Comparison of ENCODE assay signal across 8 cellular contexts in the genomic region with DNA sequence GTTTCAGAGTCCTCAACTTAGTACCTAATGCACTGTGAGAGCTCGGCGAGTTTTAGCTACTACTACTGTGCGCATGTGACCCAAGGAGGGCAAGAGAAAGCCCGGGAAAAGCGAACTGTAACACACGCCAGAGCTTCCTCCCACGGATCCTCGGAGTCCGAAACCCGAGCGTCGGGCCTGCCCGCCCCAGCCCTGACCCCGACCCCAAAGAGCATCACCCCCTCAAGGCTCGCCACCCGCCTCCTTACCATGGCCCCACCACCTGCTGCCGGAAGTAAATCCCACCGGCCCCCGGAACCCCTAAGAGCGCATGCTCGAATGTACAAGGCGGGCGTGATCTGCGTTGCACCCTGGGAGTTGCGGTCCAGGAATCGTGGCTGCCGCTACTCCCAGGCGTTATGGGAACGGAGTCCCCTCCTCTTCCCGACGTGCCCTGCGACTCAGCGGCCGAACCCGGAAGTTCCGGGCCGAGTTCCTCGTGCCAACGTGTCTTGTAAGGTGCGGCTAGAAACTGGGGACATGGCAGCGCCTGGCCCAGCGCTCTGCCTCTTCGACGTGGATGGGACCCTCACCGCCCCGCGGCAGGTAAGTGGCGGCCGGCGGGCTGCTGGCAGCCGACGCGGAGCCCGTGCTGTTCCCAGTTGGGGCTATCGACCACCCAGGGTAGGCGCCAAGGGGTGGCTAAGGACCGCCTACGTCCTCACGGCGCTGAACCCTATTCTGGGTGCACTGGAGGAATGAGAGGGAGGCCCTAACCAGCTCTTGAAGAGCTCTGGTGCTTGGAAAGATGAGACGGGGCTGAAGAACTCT. TPM values are rescaled to one million over a fixed set of nuclear protein-coding genes. Genes with fewer than 3 reads are reported as not detected.
A peak's percentile ranks its signal among the peaks of the same experiment; 100 is the strongest.
DNase-seq lines count a peak whose midpoint lies in the region; ATAC-seq and TF ChIP-seq lines count a peak whose summit lies in the region.

PMM2 (plus strand) TSS at position 476 of the 810 bp plus-strand sequence; CDS start at position 520, 44 bp downstream.
TMEM186 (minus strand) TSS at position 276 of the 810 bp plus-strand sequence; CDS start at position 251, 25 bp downstream.

- peaks cover 9% of the 10 kb centered on the region for H3K36me3 Mint-ChIP-seq in T-cell

- peak in 1 of 4 donors; percentile 59 for TF ChIP-seq EP300 in upper lobe of left lung (IDR thresholded peaks at IDR 0.05)

- intact Hi-C loops in adrenal gland (cut with DNase I): loop anchor here in 1 of 2 donors (5.0 to 10.0 kb wide), 2 partner anchors 80 to 233 kb away; no protein-coding TSS in a partner anchor
- intact Hi-C loops in heart left ventricle (cut with DNase I): loop anchor here (2.0 to 10.0 kb wide), 13 partner anchors 70 to 295 kb away; partner anchors contain the start of genes CARHSP1 (in 6 of the 10), ABAT (in 2 of the 10), LITAFD (in 2 of the 10) and HAPSTR1 (in 1 of the 10)

- H3K27ac Mint-ChIP-seq in T-cell: peak within 1 kb of the TSS; percentile 90

- H3K4me1 ChIP-seq in adrenal gland (replicated peaks in 1 of 2): peaks cover 24 to 31% of the 10 kb centered on the region in 2 donors
- H3K4me1 ChIP-seq in heart left ventricle: peaks cover 0 to 40% (median 27%) of the 10 kb centered on the region in 12 donors
- H3K4me1 ChIP-seq in upper lobe of left lung: peaks cover 26 to 43% (median 29%) of the 10 kb centered on the region in 4 donors

- CTCF ChIA-PET in T-cell (lab: Charles Lee): interaction anchor here in 1 of 2 donors (0.6 to 1.3 kb wide), 4 partner anchors 12 to 83 kb away, joined by 3 to 6 read pairs (median 4); partner anchors contain the start of gene CARHSP1

- in situ Hi-C loops in GM13977 (cut with MboI; ENCODE audit: low pct_unique_long_range_greater_than_20kb, low sequenced_read_pairs, unreplicated experiment): loop anchor here (10.0 to 25.0 kb wide), 2 partner anchors 123 to 235 kb away; partner anchors contain the start of gene ABAT

- H3K27me3 ChIP-seq in adrenal gland: no peaks in the 10 kb centered on the region
- no peaks in the 10 kb centered on the region for H3K27me3 ChIP-seq in heart left ventricle
- no peaks in the 10 kb centered on the region for H3K27me3 ChIP-seq in upper lobe of left lung

- H3K9me3 ChIP-seq in adrenal gland (replicated peaks in 1 of 3) (no peaks in the 10 kb centered on the region), heart left ventricle (no peaks in the 10 kb centered on the region), upper lobe of left lung (no peaks in the 10 kb centered on the region)

- peak within 1 kb of the TSS; percentile 81 to 99 (median 94) for H3K4me3 ChIP-seq in adrenal gland
- peak within 1 kb of the TSS; percentile 71 to 100 (median 88) for H3K4me3 ChIP-seq in heart left ventricle
- peak within 1 kb of the TSS; percentile 77 to 95 (median 88) for H3K4me3 ChIP-seq in upper lobe of left lung

- peaks cover 42 to 51% (median 44%) of the 10 kb centered on the region in 3 donors for H3K4me1 Mint-ChIP-seq in T-cell

- ATAC-seq in HG02870 (IDR thresholded peaks at IDR 0.05; ENCODE audit: unreplicated experiment) (peak; percentile 90), T-cell (replicated peaks in 1 of 4) (peak; percentile 97 to 98 (median 98)), heart left ventricle (peak; percentile 99 to 100 (median 100)), upper lobe of left lung (ENCODE audit: low FRiP score in 2 of 2) (peak; percentile 98 to 99)

- POLR2A ChIA-PET in T-cell (lab: Charles Lee): interaction anchor here in 1 of 2 donors (1.2 kb wide), 1 partner anchor 72 kb away, joined by 3 read pairs; the partner anchor contains the start of gene CARHSP1

- H3K9me3 Mint-ChIP-seq in T-cell: no peaks in the 10 kb centered on the region

- H3K36me3 ChIP-seq in adrenal gland (replicated peaks in 1 of 2): peaks cover 0 to 11% of the 10 kb centered on the region in 2 donors
- peaks cover 0 to 31% (median 13%) of the 10 kb centered on the region in 9 donors for H3K36me3 ChIP-seq in heart left ventricle
- H3K36me3 ChIP-seq in upper lobe of left lung: peaks cover 10 to 24% (median 13%) of the 10 kb centered on the region in 4 donors

- H3K4me3 Mint-ChIP-seq in T-cell: peak within 1 kb of the TSS; percentile 93 to 95 (median 94)

- 1 to 4% (median 1%) methylated on average over 5 to 61 of the region's 61 CpGs for WGBS in adrenal gland, 4 donors
- 0 to 1% (median 1%) methylated on average over 58 to 61 of the region's 61 CpGs for WGBS in heart left ventricle, 4 donors
- 0 to 1% methylated on average over 19 to 52 of the region's 61 CpGs for WGBS in upper lobe of left lung, 2 donors

- H3K27me3 Mint-ChIP-seq in T-cell: no peaks in the 10 kb centered on the region

- peak within 1 kb of the TSS; percentile 41 to 92 (median 63) for H3K27ac ChIP-seq in adrenal gland
- H3K27ac ChIP-seq in heart left ventricle: peak within 1 kb of the TSS in 11 of 12 donors; percentile 65 to 90 (median 83)
- peak within 1 kb of the TSS; percentile 81 to 91 (median 85) for H3K27ac ChIP-seq in upper lobe of left lung

- TF ChIP-seq POLR2A in adrenal gland (IDR thresholded peaks at IDR 0.05) (no peak), heart left ventricle (IDR thresholded peaks at IDR 0.05) (peak in 1 of 2 donors; percentile 71), upper lobe of left lung (IDR thresholded peaks at IDR 0.05) (peak in 3 of 4 donors; percentile 10 to 77 (median 66))

- DNase-seq in GM13977 (ENCODE audit: low spot score): peak; percentile 97
- peak; percentile 99 for DNase-seq in NCI-H146 (lab: John Stamatoyannopoulos, UW)
- DNase-seq in T-cell: peak; percentile 84 to 97 (median 93)
- peak; percentile 94 to 98 (median 97) for DNase-seq in adrenal gland
- peak; percentile 96 to 98 (median 97) for DNase-seq in heart left ventricle
- DNase-seq in pons (ENCODE audit: low spot score): peak; percentile 97
- DNase-seq in upper lobe of left lung: peak; percentile 95 to 99

- TF ChIP-seq CTCF in GM13977 (IDR thresholded peaks at IDR 0.05; ENCODE audit: extremely low read depth, insufficient read depth, missing control alignments) (no peak), adrenal gland (IDR thresholded peaks at IDR 0.05) (peak in 1 of 6 experiments; percentile 27), heart left ventricle (IDR thresholded peaks at IDR 0.05) (no peak), upper lobe of left lung (IDR thresholded peaks at IDR 0.05) (peak in 4 of 6 experiments; percentile 9 to 50 (median 36))

RNA-seq across cellular contexts. Expression of gene PMM2, which starts in this region (rescaled TPM):
- total RNA-seq in T-cell (10 to 100 TPM; 33.8 to 46.6 (median 43.7) TPM), adrenal gland (10 to 100 TPM in 7 of 8 donors, 1 to 10 TPM in 1; 7.4 to 69.9 (median 22.9) TPM), heart left ventricle (10 to 100 TPM in 8 of 9 donors, 1 to 10 TPM in 1; 9.8 to 25.1 (median 13.4) TPM), upper lobe of left lung (10 to 100 TPM; 27.2 to 37.1 (median 29.8) TPM)
- polyA plus RNA-seq in adrenal gland (10 to 100 TPM; 12.3 to 81.1 (median 29.6) TPM), heart left ventricle (10 to 100 TPM; 10.9 to 29.4 TPM)

RNA-seq across cellular contexts. Expression of gene TMEM186, which starts in this region (rescaled TPM):
- 10 to 100 TPM in 3 of 5 donors, 1 to 10 TPM in 2; 4.1 to 14.5 (median 12.7) TPM for total RNA-seq in T-cell
- 10 to 100 TPM in 5 of 8 donors, 1 to 10 TPM in 3; 7.9 to 14.6 (median 13.4) TPM for total RNA-seq in adrenal gland
- polyA plus RNA-seq in adrenal gland: 10 to 100 TPM in 1 of 3 donors, 1 to 10 TPM in 2; 8.7 to 15.4 (median 9.3) TPM
- 10 to 100 TPM in 8 of 9 donors, 1 to 10 TPM in 1; 9.6 to 14.6 (median 12.4) TPM for total RNA-seq in heart left ventricle
- 10 to 100 TPM in 1 of 2 donors, 1 to 10 TPM in 1; 8.7 to 17.2 TPM for polyA plus RNA-seq in heart left ventricle
- total RNA-seq in upper lobe of left lung: 10 to 100 TPM in 1 of 6 donors, 1 to 10 TPM in 5; 4.2 to 10.7 (median 6.9) TPM

Comparison
In these comparisons a context has a peak if more than half of its experiments do, and no peak if none do; other contexts are left out.
1. Peak in every context shown above with its lines: DNase-seq, ATAC-seq, H3K4me3 ChIP-seq and H3K27ac ChIP-seq.
2. CTCF ChIP-seq: peak in upper lobe of left lung (4 of 6); none in GM13977 (single experiment) and heart left ventricle (0 of 12).
3. POLR2A ChIP-seq: peak in upper lobe of left lung (3 of 4); none in adrenal gland (0 of 2).